ENCODE assay signal across 8 cellular contexts in genomic region chr12:71392521-71393145, GRCh38. TPM values are rescaled to one million over a fixed set of nuclear protein-coding genes. Genes with fewer than 3 reads are reported as not detected.
DNase-seq lines count a peak whose midpoint lies in the region; ATAC-seq and TF ChIP-seq lines count a peak whose summit lies in the region.

No MANE protein-coding gene starts in this region.

- H3K27ac ChIP-seq in adrenal gland (no peak overlapping the region), hepatocyte (no peak overlapping the region)

- H3K27ac Mint-ChIP-seq in stimulated activated memory B cell treated with anti-CD40 and anti-IgM and Interleukin-4, amounts not matched to agents 10 μg/mL and 1 μg/mL and 100 μg/mL, for 72 hours, result no peak overlapping the region

- H3K79me2 ChIP-seq in hepatocyte, result no peaks in the 10 kb centered on the region

- H3K4me2 ChIP-seq in hepatocyte, result no peak overlapping the region

- ATAC-seq in GM19452 (IDR thresholded peaks at IDR 0.05; ENCODE audit: unreplicated experiment) (peak; percentile 91), HG03354 (IDR thresholded peaks at IDR 0.05; ENCODE audit: poor library complexity, severe bottlenecking, unreplicated experiment) (peak; percentile 99)
- peak; percentile 56 for ATAC-seq in stimulated activated memory B cell treated with anti-CD40 and anti-IgM and Interleukin-4, amounts not matched to agents 10 μg/mL and 1 μg/mL and 100 μg/mL, for 72 hours

- no peaks in the 10 kb centered on the region for H4K20me1 ChIP-seq in hepatocyte (ENCODE audit: insufficient read depth, poor library complexity, severe bottlenecking)

- H3K4me3 ChIP-seq in adrenal gland (no peak overlapping the region), hepatocyte (no peak overlapping the region)

- no peaks in the 10 kb centered on the region for H3K27me3 ChIP-seq in adrenal gland
- H3K27me3 ChIP-seq in hepatocyte, result no peaks in the 10 kb centered on the region

- H3K9me3 ChIP-seq in adrenal gland (replicated peaks in 1 of 3), result no peaks in the 10 kb centered on the region
- H3K9me3 ChIP-seq in hepatocyte (ENCODE audit: low read depth), result no peaks in the 10 kb centered on the region

- H3K36me3 Mint-ChIP-seq in stimulated activated memory B cell treated with anti-CD40 and anti-IgM and Interleukin-4, amounts not matched to agents 10 μg/mL and 1 μg/mL and 100 μg/mL, for 72 hours, result no peaks in the 10 kb centered on the region

- intact Hi-C loops in adrenal gland (cut with DNase I), result loop anchor here in 1 of 2 donors (10.0 kb wide), 1 partner anchor 178 kb away; no protein-coding TSS in a partner anchor

- DNase-seq in DMS53 (lab: John Stamatoyannopoulos, UW) (peak; percentile 90), NCI-H226 (peak; percentile 67), adrenal gland (peak in 5 of 7 donors; percentile 17 to 27 (median 18)), hepatocyte (ENCODE audit: low spot score) (peak; percentile 80), activated gamma-delta T cell (lab: John Stamatoyannopoulos, UW) (no peak)

- H3K9me2 ChIP-seq in hepatocyte (replicated peaks; ENCODE audit: insufficient read depth), result no peaks in the 10 kb centered on the region

- H3K4me1 Mint-ChIP-seq in stimulated activated memory B cell treated with anti-CD40 and anti-IgM and Interleukin-4, amounts not matched to agents 10 μg/mL and 1 μg/mL and 100 μg/mL, for 72 hours, result no peaks in the 10 kb centered on the region

- TF ChIP-seq CTCF in adrenal gland (IDR thresholded peaks at IDR 0.05) (peak; percentile 80 to 90 (median 84)), hepatocyte (IDR thresholded peaks at IDR 0.05; ENCODE audit: poor library complexity) (peak; percentile 68)

- H3K4me1 ChIP-seq in adrenal gland (replicated peaks in 1 of 2) (no peaks in the 10 kb centered on the region), hepatocyte (ENCODE audit: insufficient read depth) (no peaks in the 10 kb centered on the region)

- no peak overlapping the region for H2AFZ ChIP-seq in hepatocyte

- H3K27me3 Mint-ChIP-seq in stimulated activated memory B cell treated with anti-CD40 and anti-IgM and Interleukin-4, amounts not matched to agents 10 μg/mL and 1 μg/mL and 100 μg/mL, for 72 hours, result peaks cover 17% of the 10 kb centered on the region

- H3K9me3 Mint-ChIP-seq in stimulated activated memory B cell treated with anti-CD40 and anti-IgM and Interleukin-4, amounts not matched to agents 10 μg/mL and 1 μg/mL and 100 μg/mL, for 72 hours, result no peaks in the 10 kb centered on the region

- TF ChIP-seq POLR2A in adrenal gland (IDR thresholded peaks at IDR 0.05), result no peak

- no peaks in the 10 kb centered on the region for H3K36me3 ChIP-seq in adrenal gland (replicated peaks in 1 of 2)
- no peaks in the 10 kb centered on the region for H3K36me3 ChIP-seq in hepatocyte (replicated peaks; ENCODE audit: insufficient read depth, low read depth)

- WGBS in adrenal gland, 4 donors, result 34 to 43% (median 41%) methylated on average over 10 of the region's 10 CpGs
- WGBS in hepatocyte (ENCODE audit: low lambda C conversion rate, missing lambda C conversion rate), result 42% methylated on average over 10 of the region's 10 CpGs

- no peak overlapping the region for H3K4me3 Mint-ChIP-seq in stimulated activated memory B cell treated with anti-CD40 and anti-IgM and Interleukin-4, amounts not matched to agents 10 μg/mL and 1 μg/mL and 100 μg/mL, for 72 hours

RNA-seq across cellular contexts. Expression of gene LGR5, which starts 47.0 kb away (rescaled TPM):
- total RNA-seq in adrenal gland, result 1 to 10 TPM in 7 of 8 donors, under 1 TPM in 1; 0.39 to 3.4 (median 2.1) TPM
- 1 to 10 TPM in 2 of 3 donors, under 1 TPM in 1; 0.66 to 6.1 (median 3.5) TPM for polyA plus RNA-seq in adrenal gland
- total RNA-seq in hepatocyte, result 5.7 and 7.2 TPM in 2 replicates
- polyA plus RNA-seq in hepatocyte, result 4.4 and 6.6 TPM in 2 replicates
